ENCODE assay signal across 1 cellular context in the genomic region with DNA sequence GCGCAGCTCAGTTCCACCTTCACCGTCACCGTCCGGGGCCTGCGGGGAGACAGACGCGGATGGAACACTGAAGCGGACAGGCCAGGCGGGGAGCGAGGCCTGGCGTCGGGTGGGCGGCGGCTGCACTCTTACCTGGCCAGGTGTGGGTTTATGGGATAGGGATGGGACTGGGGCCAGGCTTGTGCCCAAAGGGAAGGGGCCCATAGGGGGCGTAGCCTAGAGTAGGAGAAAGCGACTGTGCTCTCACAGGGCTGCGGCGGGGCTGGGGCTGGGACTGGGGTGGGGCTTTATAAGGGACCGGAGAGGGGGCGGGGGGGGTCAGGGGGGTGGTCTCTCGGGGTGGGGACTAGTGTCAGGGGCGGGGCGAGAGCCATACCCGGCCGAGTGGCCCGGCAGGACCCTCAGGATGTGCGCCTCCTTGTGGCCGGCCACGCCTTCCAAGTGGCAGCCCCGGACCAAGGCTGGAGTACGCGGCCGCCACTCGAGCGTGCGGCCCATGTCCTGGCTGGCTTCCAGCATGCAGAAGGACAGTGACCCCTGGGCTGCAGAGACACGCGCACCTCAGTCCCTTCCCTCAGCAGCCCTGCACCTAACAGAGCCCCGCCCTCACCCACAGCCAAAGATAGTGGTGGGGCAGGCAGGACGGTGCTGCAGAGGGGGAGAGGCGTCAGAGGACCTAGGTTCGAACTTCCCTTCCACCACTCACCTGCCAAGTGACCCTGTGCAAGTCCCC.
TF ChIP-seq lines count a peak whose summit lies in the region.

No MANE protein-coding gene starts in this region.

TF ChIP-seq in endothelial cell of umbilical vein, 7 proteins besides CTCF, POLR2A, EP300 and RAD21:
- no peak for TF ChIP-seq MYC (IDR thresholded peaks at IDR 0.05; ENCODE audit: low read depth, low read length)
- no peak for TF ChIP-seq JUN (IDR thresholded peaks at IDR 0.05; ENCODE audit: borderline replicate concordance, insufficient read depth, insufficient read length, low read depth)
- peak; percentile 29 for TF ChIP-seq POLR2AphosphoS5 (IDR thresholded peaks at IDR 0.05; ENCODE audit: insufficient read depth, low read depth, low read length)
- TF ChIP-seq, protein P1, sequence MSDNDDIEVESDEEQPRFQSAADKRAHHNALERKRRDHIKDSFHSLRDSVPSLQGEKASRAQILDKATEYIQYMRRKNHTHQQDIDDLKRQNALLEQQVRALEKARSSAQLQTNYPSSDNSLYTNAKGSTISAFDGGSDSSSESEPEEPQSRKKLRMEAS (IDR thresholded peaks at IDR 0.05; ENCODE audit: insufficient read depth, insufficient read length), result no peak
